10 cellular contexts compared by ENCODE assay signal in the genomic region with DNA sequence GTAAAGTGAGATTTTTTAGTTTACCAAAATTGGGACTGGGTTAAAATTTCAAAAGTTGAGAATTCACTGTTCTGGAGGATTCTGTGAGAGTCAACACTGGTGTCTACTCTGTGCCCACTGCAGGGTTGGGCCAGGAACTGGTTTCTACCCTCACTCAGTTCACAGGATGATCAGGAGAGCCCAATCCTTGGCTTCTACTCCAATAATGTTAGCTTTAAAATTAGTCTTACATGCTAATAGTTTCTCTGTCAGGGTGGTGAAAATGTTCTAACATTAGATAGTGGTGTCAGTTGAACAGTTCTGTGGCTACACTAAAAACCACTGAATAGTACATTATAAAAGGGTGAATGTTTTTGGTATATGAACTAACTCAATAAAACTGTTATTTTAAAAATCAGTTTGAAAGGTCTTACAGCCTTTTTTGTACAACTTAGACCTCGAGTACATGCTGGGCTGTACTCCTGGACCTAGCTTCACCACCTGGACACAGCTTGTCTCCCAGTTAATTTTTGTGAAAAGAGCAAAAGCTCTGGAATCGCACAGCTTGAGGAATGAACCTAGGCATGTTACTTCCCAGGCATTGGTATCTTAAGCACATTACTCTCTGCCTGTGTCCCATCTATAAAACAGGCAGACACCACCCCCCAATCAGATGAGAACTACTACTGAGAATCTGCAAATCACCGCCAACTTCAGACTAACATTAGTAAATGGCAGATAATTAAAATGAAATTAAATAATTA. TPM values are rescaled to one million over a fixed set of nuclear protein-coding genes. Genes with fewer than 3 reads are reported as not detected.
A peak's percentile ranks its signal among the peaks of the same experiment; 100 is the strongest.
DNase-seq lines count a peak whose midpoint lies in the region; ATAC-seq and TF ChIP-seq lines count a peak whose summit lies in the region.
"Had no signal": no experiment of that assay in that cellular context is flagged by ENCODE, and none has a peak within 500 bp of the region (broad histone marks: within the 10 kb centered on the region; RNA-seq: fewer than 3 reads in every experiment).

No MANE protein-coding gene starts in this region.

- no peaks in the 10 kb centered on the region for H3K27me3 Mint-ChIP-seq in dendritic cell treated with granulocyte-macrophage colony-stimulating factor and Interleukin-4, amounts not matched to agents 40 ng/mL and 50 ng/mL, for 4 days
- H3K27me3 Mint-ChIP-seq in mesothelial cell of epicardium (ENCODE audit: low read depth) = no peaks in the 10 kb centered on the region
- H3K27me3 Mint-ChIP-seq: activated CD4-positive, alpha-beta memory T cell treated with anti-CD3 and anti-CD28 coated beads for 36 hours had no signal

- H3K4me1 Mint-ChIP-seq in dendritic cell treated with granulocyte-macrophage colony-stimulating factor and Interleukin-4, amounts not matched to agents 40 ng/mL and 50 ng/mL, for 4 days (ENCODE audit: low read depth) = peaks cover 31% of the 10 kb centered on the region
- H3K4me1 Mint-ChIP-seq in mesothelial cell of epicardium = peaks cover 30% of the 10 kb centered on the region
- H3K4me1 Mint-ChIP-seq in stimulated activated effector memory CD8-positive, alpha-beta T cell treated with anti-CD3 and anti-CD28 coated beads, Interleukin-12 subunit alpha, Interleukin-12 subunit beta, amount 100 ng/mL, for 72 hours = peaks cover 16% of the 10 kb centered on the region

- H3K36me3 ChIP-seq in SK-N-SH (replicated peaks in 1 of 2; ENCODE audit: control insufficient read depth in 1 of 2, insufficient read depth in 2 of 2, low read length in 1 of 2) = no peaks in the 10 kb centered on the region
- H3K36me3 ChIP-seq in transverse colon = no peaks in the 10 kb centered on the region

- no peak for TF ChIP-seq RAD21 in SK-N-SH (IDR thresholded peaks at IDR 0.05; ENCODE audit: low read length)

- no peak overlapping the region for H3K9ac ChIP-seq in SK-N-SH

- no peaks in the 10 kb centered on the region for H3K27me3 ChIP-seq in SK-N-SH (ENCODE audit: insufficient read depth)
- H3K27me3 ChIP-seq in transverse colon = no peaks in the 10 kb centered on the region

- 79% methylated on average over 3 of the region's 3 CpGs for WGBS in SK-N-SH (ENCODE audit: low lambda C conversion rate)
- WGBS in transverse colon (ENCODE audit: low coverage in 1 of 2), 2 donors = 76 to 88% methylated on average over 2 to 3 of the region's 3 CpGs

- H2AFZ ChIP-seq in SK-N-SH (ENCODE audit: low read depth) = no peak overlapping the region

- peak overlapping the region; percentile 75 for H3K27ac Mint-ChIP-seq in dendritic cell treated with granulocyte-macrophage colony-stimulating factor and Interleukin-4, amounts not matched to agents 40 ng/mL and 50 ng/mL, for 4 days
- H3K27ac Mint-ChIP-seq in mesothelial cell of epicardium = peak overlapping the region; percentile 78
- no peak overlapping the region for H3K27ac Mint-ChIP-seq in stimulated activated effector memory CD8-positive, alpha-beta T cell treated with anti-CD3 and anti-CD28 coated beads, Interleukin-12 subunit alpha, Interleukin-12 subunit beta, amount 100 ng/mL, for 72 hours
- H3K27ac Mint-ChIP-seq: activated CD4-positive, alpha-beta memory T cell treated with anti-CD3 and anti-CD28 coated beads for 36 hours had no signal

- CTCF ChIA-PET in SK-N-SH (lab: Yijun Ruan, JAX) = no interaction called here

- no peak for ATAC-seq in stimulated activated effector memory CD8-positive, alpha-beta T cell treated with anti-CD3 and anti-CD28 coated beads, Interleukin-12 subunit alpha, Interleukin-12 subunit beta, amount 100 ng/mL, for 72 hours

- H3K27ac ChIP-seq in SK-N-SH (ENCODE audit: low read depth in 2 of 2, low read length in 1 of 2) (peak overlapping the region; percentile 7 to 96; a peak in 3 of 4 replicates), transverse colon (peak overlapping the region; percentile 44 to 67 (median 52))

- TF ChIP-seq CTCF in SK-N-SH (IDR thresholded peaks at IDR 0.05) (no peak), mesothelial cell of epicardium (IDR thresholded peaks at IDR 0.05; ENCODE audit: unreplicated experiment) (no peak), transverse colon (IDR thresholded peaks at IDR 0.05) (no peak)

- no peak overlapping the region for H3K4me3 Mint-ChIP-seq in dendritic cell treated with granulocyte-macrophage colony-stimulating factor and Interleukin-4, amounts not matched to agents 40 ng/mL and 50 ng/mL, for 4 days
- no peak overlapping the region for H3K4me3 Mint-ChIP-seq in mesothelial cell of epicardium
- H3K4me3 Mint-ChIP-seq in stimulated activated effector memory CD8-positive, alpha-beta T cell treated with anti-CD3 and anti-CD28 coated beads, Interleukin-12 subunit alpha, Interleukin-12 subunit beta, amount 100 ng/mL, for 72 hours = no peak overlapping the region
- H3K4me3 Mint-ChIP-seq: activated CD4-positive, alpha-beta memory T cell treated with anti-CD3 and anti-CD28 coated beads for 36 hours had no signal

- H3K4me1 ChIP-seq in SK-N-SH (ENCODE audit: control insufficient read depth in 1 of 2, insufficient read depth in 2 of 2, low read depth in 1 of 2, low read length in 1 of 2) (peaks cover 16 to 38% of the 10 kb centered on the region in 2 experiments; a peak in 3 of 4 replicates), transverse colon (peaks cover 6 to 22% (median 8%) of the 10 kb centered on the region in 4 donors)

- peaks cover 16% of the 10 kb centered on the region for H3F3A ChIP-seq in SK-N-SH (replicated peaks; ENCODE audit: insufficient read depth)

- POLR2A ChIA-PET in SK-N-SH (lab: Yijun Ruan, JAX) = no interaction called here

- H4K20me1 ChIP-seq in SK-N-SH (ENCODE audit: insufficient read depth) = no peaks in the 10 kb centered on the region

- H3K79me2 ChIP-seq in SK-N-SH (ENCODE audit: insufficient read depth) = peaks cover 57% of the 10 kb centered on the region

- intact Hi-C loops in dendritic cell treated with granulocyte-macrophage colony-stimulating factor and Interleukin-4, amounts not matched to agents 40 ng/mL and 50 ng/mL, for 4 days (cut with micrococcal nuclease) = no loop called here
- intact Hi-C loops in transverse colon (cut with DNase I; ENCODE audit: low total_unique reads) = no loop called here

- in situ Hi-C loops in transverse colon (cut with MboI; ENCODE audit: low pct_ligation_motif_present in 1 of 4, low pct_unique_long_range_greater_than_20kb in 1 of 4, low sequenced_read_pairs in 3 of 4) = no loop called here

- no peak for DNase-seq in SK-N-SH
- DNase-seq in mesothelial cell of epicardium (ENCODE audit: low spot score in 2 of 2, unreplicated experiment in 2 of 2) = no peak
- DNase-seq in transverse colon = no peak
- DNase-seq in DMS79 (lab: John Stamatoyannopoulos, UW) = no peak
- DNase-seq in stimulated activated effector memory CD8-positive, alpha-beta T cell treated with anti-CD3 and anti-CD28 coated beads, Interleukin-12 subunit alpha, Interleukin-12 subunit beta, amount 100 ng/mL, for 72 hours (ENCODE audit: low spot score in 2 of 2) = no peak
- no peak for DNase-seq in ureter (ENCODE audit: low spot score)
- DNase-seq: activated CD4-positive, alpha-beta memory T cell treated with anti-CD3 and anti-CD28 coated beads for 36 hours; kidney; NCI-H1105 treated with DMSO at 0.1 percent for 48 hours had no signal

- H3K9me2 ChIP-seq in SK-N-SH = no peaks in the 10 kb centered on the region

- TF ChIP-seq POLR2A in transverse colon (IDR thresholded peaks at IDR 0.05) = no peak

- no peaks in the 10 kb centered on the region for H3K9me3 ChIP-seq in SK-N-SH
- H3K9me3 ChIP-seq in transverse colon = no peaks in the 10 kb centered on the region

- no peaks in the 10 kb centered on the region for H3K9me3 Mint-ChIP-seq in dendritic cell treated with granulocyte-macrophage colony-stimulating factor and Interleukin-4, amounts not matched to agents 40 ng/mL and 50 ng/mL, for 4 days
- H3K9me3 Mint-ChIP-seq in mesothelial cell of epicardium = no peaks in the 10 kb centered on the region
- no peaks in the 10 kb centered on the region for H3K9me3 Mint-ChIP-seq in stimulated activated effector memory CD8-positive, alpha-beta T cell treated with anti-CD3 and anti-CD28 coated beads, Interleukin-12 subunit alpha, Interleukin-12 subunit beta, amount 100 ng/mL, for 72 hours
- H3K9me3 Mint-ChIP-seq: activated CD4-positive, alpha-beta memory T cell treated with anti-CD3 and anti-CD28 coated beads for 36 hours had no signal

- TF ChIP-seq EP300 in SK-N-SH (IDR thresholded peaks at IDR 0.05; ENCODE audit: borderline replicate concordance in 1 of 2, low read depth in 1 of 2, low read length in 1 of 2) = no peak
- no peak for TF ChIP-seq EP300 in transverse colon (IDR thresholded peaks at IDR 0.05; ENCODE audit: low read depth)

- H3K4me3 ChIP-seq in SK-N-SH (ENCODE audit: low read depth in 2 of 2, low read length in 1 of 2) (no peak overlapping the region), transverse colon (no peak overlapping the region)

- peak overlapping the region; percentile 49; the same call in 1 of the 2 replicates for H3K4me2 ChIP-seq in SK-N-SH

- H3K36me3 Mint-ChIP-seq in dendritic cell treated with granulocyte-macrophage colony-stimulating factor and Interleukin-4, amounts not matched to agents 40 ng/mL and 50 ng/mL, for 4 days (ENCODE audit: low read depth) = peaks cover 7% of the 10 kb centered on the region
- peaks cover 1% of the 10 kb centered on the region for H3K36me3 Mint-ChIP-seq in mesothelial cell of epicardium
- peaks cover under 1% of the 10 kb centered on the region for H3K36me3 Mint-ChIP-seq in stimulated activated effector memory CD8-positive, alpha-beta T cell treated with anti-CD3 and anti-CD28 coated beads, Interleukin-12 subunit alpha, Interleukin-12 subunit beta, amount 100 ng/mL, for 72 hours

TF ChIP-seq in SK-N-SH, 30 proteins besides CTCF, POLR2A, EP300 and RAD21 (continues in another document):
- TF ChIP-seq MEF2A (IDR thresholded peaks at IDR 0.05; ENCODE audit: borderline replicate concordance, low read depth) (no peak), TAF1 (IDR thresholded peaks at IDR 0.05; ENCODE audit: borderline replicate concordance, low read depth, low read length) (no peak), SIN3A (IDR thresholded peaks at IDR 0.05; ENCODE audit: borderline replicate concordance, low read depth, low read length) (no peak), RXRA (IDR thresholded peaks at IDR 0.05; ENCODE audit: borderline replicate concordance, low read depth) (no peak), MXI1 (IDR thresholded peaks at IDR 0.05; ENCODE audit: low read depth, low read length) (no peak)
- TF ChIP-seq, protein P1, sequence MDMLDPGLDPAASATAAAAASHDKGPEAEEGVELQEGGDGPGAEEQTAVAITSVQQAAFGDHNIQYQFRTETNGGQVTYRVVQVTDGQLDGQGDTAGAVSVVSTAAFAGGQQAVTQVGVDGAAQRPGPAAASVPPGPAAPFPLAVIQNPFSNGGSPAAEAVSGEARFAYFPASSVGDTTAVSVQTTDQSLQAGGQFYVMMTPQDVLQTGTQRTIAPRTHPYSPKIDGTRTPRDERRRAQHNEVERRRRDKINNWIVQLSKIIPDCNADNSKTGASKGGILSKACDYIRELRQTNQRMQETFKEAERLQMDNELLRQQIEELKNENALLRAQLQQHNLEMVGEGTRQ (IDR thresholded peaks at IDR 0.05; ENCODE audit: borderline replicate concordance, low read depth, low read length) = no peak

RNA-seq across cellular contexts. Expression of a gene that starts 44.4 kb away (rescaled TPM):
- 21.0 and 22.4 TPM in 2 replicates for polyA plus RNA-seq in SK-N-SH (2012; rRNA removed)
- 36.5 and 38.2 TPM in 2 replicates for polyA plus RNA-seq in SK-N-SH (2012; cell fraction: cytosol; rRNA removed)
- 24.4 and 30.1 TPM in 2 replicates for polyA plus RNA-seq in SK-N-SH (2012; cell fraction: nucleus; rRNA removed)
- total RNA-seq in mesothelial cell of epicardium (24.7 to 27.5 TPM (median 27.0 TPM) in 3 replicates), transverse colon (10 to 100 TPM in 3 of 4 donors, 1 to 10 TPM in 1; 4.5 to 16.5 (median 11.8) TPM), ureter (31.7 TPM)
